Comparison of ENCODE assay signal across 8 cellular contexts in the genomic region with DNA sequence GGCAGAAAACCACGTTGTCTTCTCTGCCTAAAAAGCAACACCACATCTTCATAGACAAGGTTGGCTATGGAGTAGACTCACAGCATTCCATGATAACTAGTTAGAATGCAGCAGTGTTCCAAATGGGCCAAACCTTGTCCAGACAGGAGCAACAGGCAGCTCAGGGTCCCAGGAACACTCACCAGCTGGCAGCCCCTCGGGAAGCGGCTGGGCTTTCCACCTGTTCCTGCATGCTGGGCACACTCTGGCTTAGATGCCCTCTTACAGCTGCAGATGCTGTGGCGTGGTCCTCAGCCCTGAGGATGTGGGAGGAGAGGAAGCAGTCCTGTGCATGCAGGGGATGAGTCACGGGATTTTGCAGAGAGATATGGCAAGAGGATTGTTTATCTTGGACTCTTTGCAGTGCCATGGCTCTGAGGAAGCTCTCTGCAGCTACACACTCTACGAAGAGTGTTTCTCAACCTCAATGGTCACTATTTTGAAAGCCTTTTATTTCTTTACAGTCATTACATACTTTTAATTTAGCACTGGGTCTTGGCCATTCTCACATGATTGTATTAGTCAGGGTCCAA. TPM values are rescaled to one million over a fixed set of nuclear protein-coding genes. Genes with fewer than 3 reads are reported as not detected.
DNase-seq lines count a peak whose midpoint lies in the region; ATAC-seq lines count a peak whose summit lies in the region.

No MANE protein-coding gene starts in this region.

- no peaks in the 10 kb centered on the region for H3K27me3 Mint-ChIP-seq in activated CD4-positive, alpha-beta T cell treated with anti-CD3 and anti-CD28 coated beads for 36 hours
- no peaks in the 10 kb centered on the region for H3K27me3 Mint-ChIP-seq in naive thymus-derived CD4-positive, alpha-beta T cell

- H3K36me3 Mint-ChIP-seq in activated CD4-positive, alpha-beta T cell treated with anti-CD3 and anti-CD28 coated beads for 36 hours (ENCODE audit: low read depth): peaks cover 23% of the 10 kb centered on the region
- H3K36me3 Mint-ChIP-seq in naive thymus-derived CD4-positive, alpha-beta T cell: peaks cover 0 to 20% (median 14%) of the 10 kb centered on the region in 5 donors

- ATAC-seq in activated CD4-positive, alpha-beta T cell treated with anti-CD3 and anti-CD28 coated beads for 36 hours: peak; percentile 80
- ATAC-seq in naive thymus-derived CD4-positive, alpha-beta T cell: peak; percentile 85
- no peak for ATAC-seq in HG03432 (IDR thresholded peaks at IDR 0.05; ENCODE audit: unreplicated experiment)

- H3K36me3 ChIP-seq in naive thymus-derived CD4-positive, alpha-beta T cell (ENCODE audit: control insufficient read depth in 2 of 3, insufficient read depth in 3 of 3, low read length in 3 of 3): peaks cover 4 to 18% (median 4%) of the 10 kb centered on the region in 3 experiments

- peak overlapping the region; percentile 13 for H3K27ac Mint-ChIP-seq in activated CD4-positive, alpha-beta T cell treated with anti-CD3 and anti-CD28 coated beads for 36 hours
- H3K27ac Mint-ChIP-seq in naive thymus-derived CD4-positive, alpha-beta T cell: peak overlapping the region in 8 of 9 donors; percentile 27 to 75 (median 67)

- no peaks in the 10 kb centered on the region for H3K27me3 ChIP-seq in naive thymus-derived CD4-positive, alpha-beta T cell (ENCODE audit: control insufficient read depth in 2 of 2, insufficient read depth in 2 of 2, low read length in 2 of 2)

- no peak for DNase-seq in activated CD4-positive, alpha-beta T cell treated with anti-CD3 and anti-CD28 coated beads for 36 hours
- DNase-seq in activated CD4-positive, alpha-beta T cell treated with anti-CD3 and anti-CD28 coated beads for 4 hours: no peak
- DNase-seq in NOMO-1 treated with dmso at 0.1 percent for 144 hours (lab: John Stamatoyannopoulos, UW; ENCODE audit: unreplicated experiment): peak; percentile 84
- DNase-seq in dermis microvascular lymphatic vessel endothelial cell (ENCODE audit: low read depth in 2 of 2): peak; percentile 87 to 98
- DNase-seq in naive thymus-derived CD4-positive, alpha-beta T cell: no peak
- DNase-seq in substantia nigra (lab: John Stamatoyannopoulos, UW): no peak
- no peak for DNase-seq in activated CD4-positive, CD25-positive, alpha-beta regulatory T cell treated with anti-CD3 and anti-CD28 coated beads, Interleukin-2, amount 50 U/mL, for 72 hours

- no peaks in the 10 kb centered on the region for H3K9me3 Mint-ChIP-seq in activated CD4-positive, alpha-beta T cell treated with anti-CD3 and anti-CD28 coated beads for 36 hours (ENCODE audit: low read depth)
- H3K9me3 Mint-ChIP-seq in naive thymus-derived CD4-positive, alpha-beta T cell: no peaks in the 10 kb centered on the region

- POLR2A ChIA-PET in activated CD4-positive, alpha-beta T cell treated with anti-CD3 and anti-CD28 coated beads for 36 hours (lab: Charles Lee): no interaction called here
- POLR2A ChIA-PET in naive thymus-derived CD4-positive, alpha-beta T cell (lab: Charles Lee): interaction anchor here (0.6 to 1.8 kb wide), 2 partner anchors 10 to 18 kb away, joined by 3 to 9 read pairs; no protein-coding TSS in a partner anchor

- intact Hi-C loops in activated CD4-positive, alpha-beta T cell treated with anti-CD3 and anti-CD28 coated beads for 36 hours (cut with DNase I, micrococcal nuclease): no loop called here
- intact Hi-C loops in naive thymus-derived CD4-positive, alpha-beta T cell (cut with micrococcal nuclease): no loop called here

- no peak overlapping the region for H3K27ac ChIP-seq in naive thymus-derived CD4-positive, alpha-beta T cell (ENCODE audit: low read depth, low read length)
- H3K27ac ChIP-seq in substantia nigra (ENCODE audit: low read depth, low read length, poor library complexity, severe bottlenecking): no peak overlapping the region

- CTCF ChIA-PET in activated CD4-positive, alpha-beta T cell treated with anti-CD3 and anti-CD28 coated beads for 36 hours (lab: Charles Lee): interaction anchor here (0.7 to 1.5 kb wide), 4 partner anchors 20 to 74 kb away, joined by 3 to 5 read pairs (median 4); no protein-coding TSS in a partner anchor
- CTCF ChIA-PET in naive thymus-derived CD4-positive, alpha-beta T cell (lab: Charles Lee): no interaction called here

- no peak overlapping the region for H3K4me3 ChIP-seq in naive thymus-derived CD4-positive, alpha-beta T cell (ENCODE audit: low read length)

- H3K9me3 ChIP-seq in naive thymus-derived CD4-positive, alpha-beta T cell (ENCODE audit: control insufficient read depth in 2 of 3, low read length in 3 of 3): no peaks in the 10 kb centered on the region

- H3K4me3 Mint-ChIP-seq in activated CD4-positive, alpha-beta T cell treated with anti-CD3 and anti-CD28 coated beads for 36 hours: no peak overlapping the region
- no peak overlapping the region for H3K4me3 Mint-ChIP-seq in naive thymus-derived CD4-positive, alpha-beta T cell

- H3K4me1 Mint-ChIP-seq in activated CD4-positive, alpha-beta T cell treated with anti-CD3 and anti-CD28 coated beads for 36 hours: peaks cover 37% of the 10 kb centered on the region
- H3K4me1 Mint-ChIP-seq in naive thymus-derived CD4-positive, alpha-beta T cell: peaks cover 17 to 58% (median 48%) of the 10 kb centered on the region in 7 donors

- no peaks in the 10 kb centered on the region for H3K4me1 ChIP-seq in naive thymus-derived CD4-positive, alpha-beta T cell (ENCODE audit: control insufficient read depth in 2 of 2, insufficient read depth in 2 of 2, low read length in 2 of 2)

RNA-seq across cellular contexts. Expression of gene NRROS, which starts 11.3 kb away (rescaled TPM):
- 10 to 100 TPM; 19.6 to 19.7 TPM for total RNA-seq in activated CD4-positive, alpha-beta T cell treated with anti-CD3 and anti-CD28 coated beads for 36 hours
- 6.3 and 13.3 TPM in 2 replicates for total RNA-seq in dermis microvascular lymphatic vessel endothelial cell
- 10 to 100 TPM in 4 of 5 experiments, 1 to 10 TPM in 1; 9.8 to 53.3 (median 14.2) TPM for total RNA-seq in naive thymus-derived CD4-positive, alpha-beta T cell
- 1 to 10 TPM; 1.3 to 4.3 TPM for polyA plus RNA-seq in naive thymus-derived CD4-positive, alpha-beta T cell

Comparison
In these comparisons a context has a peak if more than half of its experiments do, and no peak if none do; other contexts are left out.
1. DNase-seq: peak in NOMO-1 treated with dmso at 0.1 percent for 144 hours (single experiment) and dermis microvascular lymphatic vessel endothelial cell (2 of 2); none in activated CD4-positive, alpha-beta T cell treated with anti-CD3 and anti-CD28 coated beads for 36 hours (single experiment), activated CD4-positive, alpha-beta T cell treated with anti-CD3 and anti-CD28 coated beads for 4 hours (0 of 2), naive thymus-derived CD4-positive, alpha-beta T cell (0 of 9), substantia nigra (0 of 49) and activated CD4-positive, CD25-positive, alpha-beta regulatory T cell treated with anti-CD3 and anti-CD28 coated beads, Interleukin-2, amount 50 U/mL, for 72 hours (single experiment).